In the genomic region with DNA sequence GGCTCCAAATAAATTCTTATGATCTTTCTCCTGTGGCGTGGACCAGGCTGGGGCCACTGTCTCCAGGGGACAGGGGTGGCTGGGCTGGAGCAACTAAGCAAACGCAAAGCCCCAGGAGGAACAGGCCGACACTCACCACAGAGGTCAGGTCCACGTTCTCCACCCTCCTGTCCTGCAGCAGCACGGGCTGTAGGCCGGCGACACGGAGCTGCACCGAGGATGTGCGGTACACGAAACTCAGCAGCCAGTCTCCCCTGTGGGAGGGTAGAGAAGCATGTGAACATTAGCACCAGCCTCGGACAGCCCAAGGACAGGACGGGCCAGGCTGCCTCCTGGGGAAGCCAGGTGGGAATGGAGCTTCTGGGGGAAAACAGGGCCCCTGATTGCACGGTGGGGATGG, we compare ENCODE assay signal across 1 cellular context.
TF ChIP-seq lines count a peak whose summit lies in the region.

No MANE protein-coding gene starts in this region.

TF ChIP-seq in H1, 55 proteins besides CTCF, POLR2A, EP300 and RAD21:
- no peak for TF ChIP-seq POU5F1 (IDR thresholded peaks at IDR 0.05; ENCODE audit: low read depth, low read length)
- no peak for TF ChIP-seq GTF2F1 (IDR thresholded peaks at IDR 0.05; ENCODE audit: borderline replicate concordance, low read depth, low read length)
- no peak for TF ChIP-seq KDM1A (IDR thresholded peaks at IDR 0.05; ENCODE audit: borderline replicate concordance, low read length)
- no peak for TF ChIP-seq TEAD4 (IDR thresholded peaks at IDR 0.05; ENCODE audit: low read depth, low read length)
- no peak for TF ChIP-seq CHD1 (IDR thresholded peaks at IDR 0.05; ENCODE audit: low read depth, low read length)
- TF ChIP-seq, protein P1, sequence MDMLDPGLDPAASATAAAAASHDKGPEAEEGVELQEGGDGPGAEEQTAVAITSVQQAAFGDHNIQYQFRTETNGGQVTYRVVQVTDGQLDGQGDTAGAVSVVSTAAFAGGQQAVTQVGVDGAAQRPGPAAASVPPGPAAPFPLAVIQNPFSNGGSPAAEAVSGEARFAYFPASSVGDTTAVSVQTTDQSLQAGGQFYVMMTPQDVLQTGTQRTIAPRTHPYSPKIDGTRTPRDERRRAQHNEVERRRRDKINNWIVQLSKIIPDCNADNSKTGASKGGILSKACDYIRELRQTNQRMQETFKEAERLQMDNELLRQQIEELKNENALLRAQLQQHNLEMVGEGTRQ (IDR thresholded peaks at IDR 0.05; ENCODE audit: low read length): no peak
- TF ChIP-seq PHF8 (conservative IDR thresholded peaks at IDR 0.05; ENCODE audit: low read depth, low read length): no peak
- TF ChIP-seq FOSL1 (IDR thresholded peaks at IDR 0.05; ENCODE audit: insufficient read depth, low read depth, low read length): no peak
- TF ChIP-seq ASH2L (IDR thresholded peaks at IDR 0.05; ENCODE audit: low read length): no peak
- TF ChIP-seq CBX5 (IDR thresholded peaks at IDR 0.05; ENCODE audit: low read depth, low read length): no peak
- TF ChIP-seq RNF2 (IDR thresholded peaks at IDR 0.05; ENCODE audit: borderline replicate concordance, low read depth, low read length, missing control alignments, poor library complexity, severe bottlenecking): no peak
- no peak for TF ChIP-seq ZNF274 (IDR thresholded peaks at IDR 0.05; ENCODE audit: borderline replicate concordance, extremely low read depth, low read length)
- TF ChIP-seq JUN (IDR thresholded peaks at IDR 0.05; ENCODE audit: low read depth, low read length): no peak
- TF ChIP-seq BCL11A (IDR thresholded peaks at IDR 0.05; ENCODE audit: low read depth in 2 of 2, low read length in 2 of 2): no peak
- TF ChIP-seq, protein P2, sequence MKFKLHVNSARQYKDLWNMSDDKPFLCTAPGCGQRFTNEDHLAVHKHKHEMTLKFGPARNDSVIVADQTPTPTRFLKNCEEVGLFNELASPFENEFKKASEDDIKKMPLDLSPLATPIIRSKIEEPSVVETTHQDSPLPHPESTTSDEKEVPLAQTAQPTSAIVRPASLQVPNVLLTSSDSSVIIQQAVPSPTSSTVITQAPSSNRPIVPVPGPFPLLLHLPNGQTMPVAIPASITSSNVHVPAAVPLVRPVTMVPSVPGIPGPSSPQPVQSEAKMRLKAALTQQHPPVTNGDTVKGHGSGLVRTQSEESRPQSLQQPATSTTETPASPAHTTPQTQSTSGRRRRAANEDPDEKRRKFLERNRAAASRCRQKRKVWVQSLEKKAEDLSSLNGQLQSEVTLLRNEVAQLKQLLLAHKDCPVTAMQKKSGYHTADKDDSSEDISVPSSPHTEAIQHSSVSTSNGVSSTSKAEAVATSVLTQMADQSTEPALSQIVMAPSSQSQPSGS (IDR thresholded peaks at IDR 0.05; ENCODE audit: low read length): no peak
- no peak for TF ChIP-seq HDAC6 (IDR thresholded peaks at IDR 0.05; ENCODE audit: low read depth, low read length)
